8 cellular contexts compared by ENCODE assay signal in genomic region chr17:2392252-2393183, GRCh38. TPM values are rescaled to one million over a fixed set of nuclear protein-coding genes. Genes with fewer than 3 reads are reported as not detected.
DNase-seq lines count a peak whose midpoint lies in the region; ATAC-seq and TF ChIP-seq lines count a peak whose summit lies in the region.

No MANE protein-coding gene starts in this region.

- H3K4me3 Mint-ChIP-seq in nephron = peak overlapping the region; percentile 85 to 92 (median 91)

- H3K9me3 Mint-ChIP-seq in nephron = no peaks in the 10 kb centered on the region

- DNase-seq in Daoy (ENCODE audit: low read depth) (peak; percentile 97), Kasumi-1 (lab: John Stamatoyannopoulos, UW) (peak; percentile 80 to 81), RWPE2 (ENCODE audit: low spot score) (peak; percentile 95), fibroblast of pulmonary artery (ENCODE audit: low read depth) (peak; percentile 96)
- DNase-seq in activated T-helper 9 cell treated with anti-CD3 and anti-CD28 coated beads, Interleukin-2, amount 50 U/mL, for 16 hours (ENCODE audit: low read depth) = peak; percentile 98
- DNase-seq in stimulated activated naive CD4-positive, alpha-beta T cell (lab: John Stamatoyannopoulos, UW) = peak; percentile 94 to 98 (median 96)

- peak overlapping the region; percentile 59 for H3K4me3 ChIP-seq in RWPE2 (ENCODE audit: severe bottlenecking)
- peak overlapping the region; percentile 63 for H3K4me3 ChIP-seq in fibroblast of pulmonary artery (replicated peaks; ENCODE audit: low read depth, low read length)

- no peaks in the 10 kb centered on the region for H3K27me3 ChIP-seq in RWPE2 (ENCODE audit: insufficient read depth, poor library complexity, severe bottlenecking)

- H3K27me3 Mint-ChIP-seq in nephron (ENCODE audit: low read depth) = no peaks in the 10 kb centered on the region

- H3K9me3 ChIP-seq in RWPE2 (ENCODE audit: severe bottlenecking) = no peaks in the 10 kb centered on the region

- peaks cover 14% of the 10 kb centered on the region for H3K36me3 Mint-ChIP-seq in nephron (ENCODE audit: low read depth)

- peak overlapping the region; percentile 71 to 88 (median 87) for H3K27ac Mint-ChIP-seq in nephron

- no peaks in the 10 kb centered on the region for H3K36me3 ChIP-seq in RWPE2 (ENCODE audit: low read depth)

- H3K4me1 Mint-ChIP-seq in nephron = peaks cover 63% of the 10 kb centered on the region

- TF ChIP-seq CTCF in RWPE2 (IDR thresholded peaks at IDR 0.05; ENCODE audit: poor library complexity, severe bottlenecking) (no peak), fibroblast of pulmonary artery (IDR thresholded peaks at IDR 0.05; ENCODE audit: low read length, missing control alignments) (no peak), nephron (IDR thresholded peaks at IDR 0.05; ENCODE audit: unreplicated experiment in 3 of 3) (no peak)

- ATAC-seq in GM21825 (IDR thresholded peaks at IDR 0.05; ENCODE audit: unreplicated experiment) = peak; percentile 46
- peak; percentile 45 for ATAC-seq in RWPE2 (ENCODE audit: low read depth)

- H3K4me1 ChIP-seq in RWPE2 (ENCODE audit: insufficient read depth, poor library complexity, severe bottlenecking) = peaks cover 16% of the 10 kb centered on the region

- peak overlapping the region; percentile 94 for H3K27ac ChIP-seq in RWPE2 (ENCODE audit: poor library complexity, severe bottlenecking)

RNA-seq across cellular contexts. Expression of gene MNT, which starts 8.3 kb away (rescaled TPM):
- total RNA-seq in Daoy (2014; rRNA removed; shearing (Covaris generic)) = 1.2 and 1.7 TPM in 2 replicates

RNA-seq across cellular contexts. Expression of gene SGSM2, which starts 55.2 kb away (rescaled TPM):
- 34.5 and 40.2 TPM in 2 replicates for total RNA-seq in Daoy (2014; rRNA removed; shearing (Covaris generic))

RNA-seq across cellular contexts. Expression of gene TSR1, which starts 56.3 kb away (rescaled TPM):
- 117 and 127 TPM in 2 replicates for total RNA-seq in Daoy (2014; rRNA removed; shearing (Covaris generic))

Comparison
In these comparisons a context has a peak if more than half of its experiments do, and no peak if none do; other contexts are left out.
1. Peak in every context shown above with its lines: DNase-seq, ATAC-seq, H3K4me3 ChIP-seq and H3K27ac ChIP-seq.